Comparison of ENCODE assay signal across 21 cellular contexts in the genomic region with DNA sequence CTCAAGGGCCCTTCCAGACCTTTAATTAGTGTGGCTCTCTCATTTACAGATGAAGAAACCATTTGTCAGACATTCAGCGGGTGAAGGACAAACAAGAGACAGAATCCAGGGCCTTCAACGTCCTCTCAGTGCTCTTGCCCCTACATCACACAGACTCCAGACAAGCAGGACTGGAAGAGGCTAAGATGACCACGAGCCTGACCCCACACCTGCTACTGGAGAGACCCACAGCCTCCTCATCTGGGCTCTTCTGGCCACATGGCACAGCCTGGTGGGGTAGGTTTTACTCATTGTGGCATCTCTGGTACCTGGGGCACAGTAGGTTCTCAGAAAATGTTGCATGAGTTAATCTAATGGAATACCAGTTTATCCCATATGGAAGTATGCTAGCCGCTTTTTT.
A peak's percentile ranks its signal among the peaks of the same experiment; 100 is the strongest.
DNase-seq lines count a peak whose midpoint lies in the region; ATAC-seq, FAIRE-seq and TF ChIP-seq lines count a peak whose summit lies in the region.
"Had no signal": no experiment of that assay in that cellular context is flagged by ENCODE, and none has a peak within 500 bp of the region (broad histone marks: within the 10 kb centered on the region; RNA-seq: fewer than 3 reads in every experiment).

No MANE protein-coding gene starts in this region.

- no peaks in the 10 kb centered on the region for H3K9me3 ChIP-seq in esophagus squamous epithelium
- H3K9me3 ChIP-seq in pancreas, result no peaks in the 10 kb centered on the region
- no peaks in the 10 kb centered on the region for H3K9me3 ChIP-seq in upper lobe of right lung
- no peaks in the 10 kb centered on the region for H3K9me3 ChIP-seq in ovary

- H3K27ac ChIP-seq in esophagus squamous epithelium (peak overlapping the region; percentile 71 to 86 (median 82)), pancreas (peak overlapping the region; percentile 28 to 57 (median 41)), upper lobe of right lung (peak overlapping the region; percentile 66), ovary (no peak overlapping the region)

- intact Hi-C loops in left ventricle myocardium superior (cut with micrococcal nuclease), result no loop called here
- intact Hi-C loops in cardiac septum (cut with DNase I), result no loop called here
- intact Hi-C loops in esophagus squamous epithelium (cut with DNase I), result no loop called here
- intact Hi-C loops in pancreas (cut with DNase I), result no loop called here
- intact Hi-C loops in upper lobe of right lung (cut with DNase I), result no loop called here
- intact Hi-C loops in ovary (cut with DNase I), result no loop called here

- DNase-seq in left ventricle myocardium superior (no peak), cardiac septum (ENCODE audit: low spot score) (no peak), esophagus squamous epithelium (lab: John Stamatoyannopoulos, UW) (no peak), pancreas (no peak), upper lobe of right lung (no peak), ovary (no peak)
- no peak for DNase-seq in stimulated activated CD8-positive, alpha-beta memory T cell treated with anti-CD3 and anti-CD28 coated beads, Interleukin-4, amount 100 ng/mL, for 48 hours
- DNase-seq: ACHN; activated CD4-positive, alpha-beta T cell treated with anti-CD3 and anti-CD28 coated beads, Interleukin-2, amount 10 ng/mL, durations not matched to agents 7 days and 5 days; activated naive CD4-positive, alpha-beta T cell treated with anti-CD3 and anti-CD28 coated beads, Interleukin-2, amount 10 ng/mL, durations not matched to agents 7 days and 5 days; activated T-cell treated with anti-CD3 and anti-CD28 coated beads, Interleukin-2, amount 50 U/mL, for 72 hours; caudate nucleus; H9; NCI-H1048; NCI-H2227 treated with DMSO at 0.1 percent for 48 hours; nephron progenitor cell; SW 1271; T1000 had no signal

- no peak for TF ChIP-seq POLR2A in esophagus squamous epithelium (IDR thresholded peaks at IDR 0.05)
- TF ChIP-seq POLR2A in ovary (IDR thresholded peaks at IDR 0.05), result no peak

- no peak for TF ChIP-seq EP300 in ovary (IDR thresholded peaks at IDR 0.05)

- ATAC-seq in left ventricle myocardium superior, result peak; percentile 9
- ATAC-seq in pancreas, result no peak
- ATAC-seq in upper lobe of right lung, result no peak
- no peak for ATAC-seq in GM18870 (IDR thresholded peaks at IDR 0.05; ENCODE audit: unreplicated experiment)
- ATAC-seq: activated T-cell treated with anti-CD3 and anti-CD28 coated beads, Interleukin-2, amount 50 U/mL, for 72 hours; GM12878 had no signal

- peaks cover 15 to 64% (median 27%) of the 10 kb centered on the region in 3 donors for H3K4me1 ChIP-seq in esophagus squamous epithelium
- peaks cover 0 to 5% (median 0%) of the 10 kb centered on the region in 3 donors for H3K4me1 ChIP-seq in pancreas
- H3K4me1 ChIP-seq in upper lobe of right lung, result peaks cover 3% of the 10 kb centered on the region
- H3K4me1 ChIP-seq in ovary (ENCODE audit: insufficient read depth), result no peaks in the 10 kb centered on the region

- H3K4me3 ChIP-seq in esophagus squamous epithelium (no peak overlapping the region), pancreas (no peak overlapping the region), upper lobe of right lung (no peak overlapping the region), ovary (no peak overlapping the region)
- H3K4me3 ChIP-seq: GM12878 had no signal

- H3K27me3 ChIP-seq in esophagus squamous epithelium, result no peaks in the 10 kb centered on the region
- H3K27me3 ChIP-seq in pancreas, result no peaks in the 10 kb centered on the region
- H3K27me3 ChIP-seq in upper lobe of right lung, result no peaks in the 10 kb centered on the region
- no peaks in the 10 kb centered on the region for H3K27me3 ChIP-seq in ovary

- no peak for TF ChIP-seq CTCF in esophagus squamous epithelium (IDR thresholded peaks at IDR 0.05)
- TF ChIP-seq CTCF in pancreas (IDR thresholded peaks at IDR 0.05), result no peak
- no peak for TF ChIP-seq CTCF in upper lobe of right lung (IDR thresholded peaks at IDR 0.05)
- TF ChIP-seq CTCF in ovary (IDR thresholded peaks at IDR 0.05), result no peak

- 35 to 65% methylated on average over 4 of the region's 4 CpGs for WGBS in esophagus squamous epithelium, 2 donors
- 78 to 84% methylated on average over 4 of the region's 4 CpGs for WGBS in pancreas, 2 donors
- WGBS in ovary, 3 donors, result 79 to 86% (median 80%) methylated on average over 4 of the region's 4 CpGs

- no peaks in the 10 kb centered on the region for H3K36me3 ChIP-seq in esophagus squamous epithelium
- no peaks in the 10 kb centered on the region for H3K36me3 ChIP-seq in pancreas
- H3K36me3 ChIP-seq in upper lobe of right lung, result no peaks in the 10 kb centered on the region
- H3K36me3 ChIP-seq in ovary, result no peaks in the 10 kb centered on the region

- no peak for FAIRE-seq in pancreas (lab: Jason Lieb, UNC)
- FAIRE-seq: endometrium, GM12878 had no signal

Comparison
In these comparisons a context has a peak if more than half of its experiments do, and no peak if none do; other contexts are left out.
1. H3K27ac ChIP-seq: peak in esophagus squamous epithelium (4 of 4), pancreas (4 of 4) and upper lobe of right lung (single experiment); none in ovary (0 of 2).